In the genomic region with DNA sequence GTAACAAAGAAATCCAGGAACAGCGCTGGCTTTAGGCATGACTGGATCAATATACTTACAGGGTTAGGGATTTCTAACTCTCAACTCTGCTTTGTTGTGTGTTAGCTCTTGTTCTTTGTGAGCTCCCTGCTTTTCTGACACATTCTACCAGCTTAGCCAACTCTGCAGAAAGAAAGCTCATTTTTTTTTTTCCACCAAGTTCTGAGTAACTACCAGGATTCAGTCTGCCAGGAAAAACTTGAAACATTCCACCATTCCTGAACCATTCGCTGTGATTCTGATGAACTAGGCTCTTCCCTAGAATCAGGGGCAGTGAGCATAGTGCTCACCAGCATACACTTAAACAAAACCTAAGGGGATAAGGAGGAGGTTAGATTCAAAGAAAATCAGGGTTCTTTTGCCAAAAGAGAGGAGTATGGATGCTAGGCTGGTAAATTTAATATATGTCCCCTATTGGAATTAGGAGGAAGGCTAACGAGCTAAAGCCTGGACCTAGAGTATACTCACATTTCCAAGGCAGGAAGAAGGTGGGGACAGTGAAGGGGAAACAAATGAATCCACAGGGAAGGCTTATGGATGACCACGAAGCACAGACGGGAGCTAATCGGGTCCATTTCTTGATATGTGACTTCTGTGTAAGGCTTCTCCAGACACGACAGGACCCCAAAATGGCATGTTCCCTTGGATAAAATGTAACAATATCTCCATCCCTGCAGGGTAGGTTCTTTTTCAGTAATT, we compare ENCODE assay signal across 1 cellular context.
TF ChIP-seq lines count a peak whose summit lies in the region.

No MANE protein-coding gene starts in this region.

TF ChIP-seq in GM23338, 12 proteins besides CTCF, POLR2A, EP300 and RAD21:
- TF ChIP-seq, protein P1, sequence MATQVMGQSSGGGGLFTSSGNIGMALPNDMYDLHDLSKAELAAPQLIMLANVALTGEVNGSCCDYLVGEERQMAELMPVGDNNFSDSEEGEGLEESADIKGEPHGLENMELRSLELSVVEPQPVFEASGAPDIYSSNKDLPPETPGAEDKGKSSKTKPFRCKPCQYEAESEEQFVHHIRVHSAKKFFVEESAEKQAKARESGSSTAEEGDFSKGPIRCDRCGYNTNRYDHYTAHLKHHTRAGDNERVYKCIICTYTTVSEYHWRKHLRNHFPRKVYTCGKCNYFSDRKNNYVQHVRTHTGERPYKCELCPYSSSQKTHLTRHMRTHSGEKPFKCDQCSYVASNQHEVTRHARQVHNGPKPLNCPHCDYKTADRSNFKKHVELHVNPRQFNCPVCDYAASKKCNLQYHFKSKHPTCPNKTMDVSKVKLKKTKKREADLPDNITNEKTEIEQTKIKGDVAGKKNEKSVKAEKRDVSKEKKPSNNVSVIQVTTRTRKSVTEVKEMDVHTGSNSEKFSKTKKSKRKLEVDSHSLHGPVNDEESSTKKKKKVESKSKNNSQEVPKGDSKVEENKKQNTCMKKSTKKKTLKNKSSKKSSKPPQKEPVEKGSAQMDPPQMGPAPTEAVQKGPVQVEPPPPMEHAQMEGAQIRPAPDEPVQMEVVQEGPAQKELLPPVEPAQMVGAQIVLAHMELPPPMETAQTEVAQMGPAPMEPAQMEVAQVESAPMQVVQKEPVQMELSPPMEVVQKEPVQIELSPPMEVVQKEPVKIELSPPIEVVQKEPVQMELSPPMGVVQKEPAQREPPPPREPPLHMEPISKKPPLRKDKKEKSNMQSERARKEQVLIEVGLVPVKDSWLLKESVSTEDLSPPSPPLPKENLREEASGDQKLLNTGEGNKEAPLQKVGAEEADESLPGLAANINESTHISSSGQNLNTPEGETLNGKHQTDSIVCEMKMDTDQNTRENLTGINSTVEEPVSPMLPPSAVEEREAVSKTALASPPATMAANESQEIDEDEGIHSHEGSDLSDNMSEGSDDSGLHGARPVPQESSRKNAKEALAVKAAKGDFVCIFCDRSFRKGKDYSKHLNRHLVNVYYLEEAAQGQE (IDR thresholded peaks at IDR 0.05; ENCODE audit: unreplicated experiment), result no peak
- no peak for TF ChIP-seq EZH2phosphoT487 (IDR thresholded peaks at IDR 0.05; ENCODE audit: unreplicated experiment)
- no peak for TF ChIP-seq ZNF331 (CRISPR knock-in tag; IDR thresholded peaks at IDR 0.05; ENCODE audit: low read depth)
- no peak for TF ChIP-seq ZNF114 (CRISPR knock-in tag; IDR thresholded peaks at IDR 0.05)
- TF ChIP-seq, protein P2, sequence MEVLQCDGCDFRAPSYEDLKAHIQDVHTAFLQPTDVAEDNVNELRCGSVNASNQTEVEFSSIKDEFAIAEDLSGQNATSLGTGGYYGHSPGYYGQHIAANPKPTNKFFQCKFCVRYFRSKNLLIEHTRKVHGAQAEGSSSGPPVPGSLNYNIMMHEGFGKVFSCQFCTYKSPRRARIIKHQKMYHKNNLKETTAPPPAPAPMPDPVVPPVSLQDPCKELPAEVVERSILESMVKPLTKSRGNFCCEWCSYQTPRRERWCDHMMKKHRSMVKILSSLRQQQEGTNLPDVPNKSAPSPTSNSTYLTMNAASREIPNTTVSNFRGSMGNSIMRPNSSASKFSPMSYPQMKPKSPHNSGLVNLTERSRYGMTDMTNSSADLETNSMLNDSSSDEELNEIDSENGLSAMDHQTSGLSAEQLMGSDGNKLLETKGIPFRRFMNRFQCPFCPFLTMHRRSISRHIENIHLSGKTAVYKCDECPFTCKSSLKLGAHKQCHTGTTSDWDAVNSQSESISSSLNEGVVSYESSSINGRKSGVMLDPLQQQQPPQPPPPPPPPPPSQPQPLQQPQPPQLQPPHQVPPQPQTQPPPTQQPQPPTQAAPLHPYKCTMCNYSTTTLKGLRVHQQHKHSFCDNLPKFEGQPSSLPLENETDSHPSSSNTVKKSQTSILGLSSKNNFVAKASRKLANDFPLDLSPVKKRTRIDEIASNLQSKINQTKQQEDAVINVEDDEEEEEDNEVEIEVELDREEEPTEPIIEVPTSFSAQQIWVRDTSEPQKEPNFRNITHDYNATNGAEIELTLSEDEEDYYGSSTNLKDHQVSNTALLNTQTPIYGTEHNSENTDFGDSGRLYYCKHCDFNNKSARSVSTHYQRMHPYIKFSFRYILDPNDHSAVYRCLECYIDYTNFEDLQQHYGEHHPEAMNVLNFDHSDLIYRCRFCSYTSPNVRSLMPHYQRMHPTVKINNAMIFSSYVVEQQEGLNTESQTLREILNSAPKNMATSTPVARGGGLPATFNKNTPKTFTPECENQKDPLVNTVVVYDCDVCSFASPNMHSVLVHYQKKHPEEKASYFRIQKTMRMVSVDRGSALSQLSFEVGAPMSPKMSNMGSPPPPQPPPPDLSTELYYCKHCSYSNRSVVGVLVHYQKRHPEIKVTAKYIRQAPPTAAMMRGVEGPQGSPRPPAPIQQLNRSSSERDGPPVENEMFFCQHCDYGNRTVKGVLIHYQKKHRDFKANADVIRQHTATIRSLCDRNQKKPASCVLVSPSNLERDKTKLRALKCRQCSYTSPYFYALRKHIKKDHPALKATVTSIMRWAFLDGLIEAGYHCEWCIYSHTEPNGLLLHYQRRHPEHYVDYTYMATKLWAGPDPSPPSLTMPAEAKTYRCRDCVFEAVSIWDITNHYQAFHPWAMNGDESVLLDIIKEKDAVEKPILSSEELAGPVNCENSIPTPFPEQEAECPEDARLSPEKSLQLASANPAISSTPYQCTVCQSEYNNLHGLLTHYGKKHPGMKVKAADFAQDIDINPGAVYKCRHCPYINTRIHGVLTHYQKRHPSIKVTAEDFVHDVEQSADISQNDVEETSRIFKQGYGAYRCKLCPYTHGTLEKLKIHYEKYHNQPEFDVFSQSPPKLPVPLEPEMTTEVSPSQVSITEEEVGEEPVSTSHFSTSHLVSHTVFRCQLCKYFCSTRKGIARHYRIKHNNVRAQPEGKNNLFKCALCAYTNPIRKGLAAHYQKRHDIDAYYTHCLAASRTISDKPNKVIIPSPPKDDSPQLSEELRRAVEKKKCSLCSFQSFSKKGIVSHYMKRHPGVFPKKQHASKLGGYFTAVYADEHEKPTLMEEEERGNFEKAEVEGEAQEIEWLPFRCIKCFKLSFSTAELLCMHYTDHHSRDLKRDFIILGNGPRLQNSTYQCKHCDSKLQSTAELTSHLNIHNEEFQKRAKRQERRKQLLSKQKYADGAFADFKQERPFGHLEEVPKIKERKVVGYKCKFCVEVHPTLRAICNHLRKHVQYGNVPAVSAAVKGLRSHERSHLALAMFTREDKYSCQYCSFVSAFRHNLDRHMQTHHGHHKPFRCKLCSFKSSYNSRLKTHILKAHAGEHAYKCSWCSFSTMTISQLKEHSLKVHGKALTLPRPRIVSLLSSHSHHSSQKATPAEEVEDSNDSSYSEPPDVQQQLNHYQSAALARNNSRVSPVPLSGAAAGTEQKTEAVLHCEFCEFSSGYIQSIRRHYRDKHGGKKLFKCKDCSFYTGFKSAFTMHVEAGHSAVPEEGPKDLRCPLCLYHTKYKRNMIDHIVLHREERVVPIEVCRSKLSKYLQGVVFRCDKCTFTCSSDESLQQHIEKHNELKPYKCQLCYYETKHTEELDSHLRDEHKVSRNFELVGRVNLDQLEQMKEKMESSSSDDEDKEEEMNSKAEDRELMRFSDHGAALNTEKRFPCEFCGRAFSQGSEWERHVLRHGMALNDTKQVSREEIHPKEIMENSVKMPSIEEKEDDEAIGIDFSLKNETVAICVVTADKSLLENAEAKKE (CRISPR knock-in tag; IDR thresholded peaks at IDR 0.05), result no peak
- TF ChIP-seq, protein P3, sequence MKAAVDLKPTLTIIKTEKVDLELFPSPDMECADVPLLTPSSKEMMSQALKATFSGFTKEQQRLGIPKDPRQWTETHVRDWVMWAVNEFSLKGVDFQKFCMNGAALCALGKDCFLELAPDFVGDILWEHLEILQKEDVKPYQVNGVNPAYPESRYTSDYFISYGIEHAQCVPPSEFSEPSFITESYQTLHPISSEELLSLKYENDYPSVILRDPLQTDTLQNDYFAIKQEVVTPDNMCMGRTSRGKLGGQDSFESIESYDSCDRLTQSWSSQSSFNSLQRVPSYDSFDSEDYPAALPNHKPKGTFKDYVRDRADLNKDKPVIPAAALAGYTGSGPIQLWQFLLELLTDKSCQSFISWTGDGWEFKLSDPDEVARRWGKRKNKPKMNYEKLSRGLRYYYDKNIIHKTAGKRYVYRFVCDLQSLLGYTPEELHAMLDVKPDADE (IDR thresholded peaks at IDR 0.05), result no peak
- no peak for TF ChIP-seq EZH2 (IDR thresholded peaks at IDR 0.05; ENCODE audit: low read depth, unreplicated experiment)
- TF ChIP-seq POLR2AphosphoS5 (IDR thresholded peaks at IDR 0.05; ENCODE audit: low read depth), result no peak
- no peak for TF ChIP-seq NANOG (IDR thresholded peaks at IDR 0.05; ENCODE audit: borderline replicate concordance)
- no peak for TF ChIP-seq JUNB (IDR thresholded peaks at IDR 0.05; ENCODE audit: unreplicated experiment)
- no peak for TF ChIP-seq STAT1 (IDR thresholded peaks at IDR 0.05; ENCODE audit: unreplicated experiment)
- TF ChIP-seq CREB1 (CRISPR knock-in tag; IDR thresholded peaks at IDR 0.05; ENCODE audit: low read depth), result no peak
